26 cellular contexts compared by ENCODE assay signal in the genomic region with DNA sequence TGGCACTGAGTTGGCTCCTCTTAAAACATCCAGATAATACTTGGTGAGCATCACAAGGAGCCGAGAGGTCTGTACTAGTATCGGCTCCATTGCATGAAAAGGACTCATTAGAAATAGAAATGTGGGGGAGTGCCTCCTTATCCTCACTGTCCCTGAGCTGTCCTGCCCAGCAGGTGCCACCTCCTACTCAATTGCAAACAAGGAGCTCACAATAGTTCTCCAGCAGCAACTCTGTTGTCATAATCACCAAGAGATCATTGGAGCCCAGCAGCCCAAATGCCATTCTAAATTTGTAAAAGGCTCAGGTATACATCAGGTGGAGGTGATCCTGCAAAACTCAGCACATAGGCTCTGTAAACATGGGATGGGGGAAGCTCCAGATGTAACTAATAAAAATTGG.
"Had no signal": no experiment of that assay in that cellular context is flagged by ENCODE, and none has a peak within 500 bp of the region (broad histone marks: within the 10 kb centered on the region; RNA-seq: fewer than 3 reads in every experiment).

No MANE protein-coding gene starts in this region.

- H3K27ac Mint-ChIP-seq: endodermal cell, immature natural killer cell, memory B cell, mesothelial cell of epicardium, natural killer cell, progenitor cell of endocrine pancreas had no signal

- H3K79me2 ChIP-seq: hepatocyte had no signal

- H3K4me1 Mint-ChIP-seq: immature natural killer cell, memory B cell, natural killer cell had no signal

- H3K9me3 ChIP-seq: left lung, lower lobe of right lung, pancreas, stomach, thoracic aorta, transverse colon had no signal

- H3K4me3 ChIP-seq: coronary artery, hepatocyte, left lung, lower lobe of right lung, pancreas, stomach, thoracic aorta, transverse colon had no signal

- H3K4me3 Mint-ChIP-seq: endodermal cell, immature natural killer cell, memory B cell, mesothelial cell of epicardium, natural killer cell, neural crest cell had no signal

- H2AFZ ChIP-seq: hepatocyte had no signal

- H3K4me2 ChIP-seq: hepatocyte had no signal

- H3K27me3 Mint-ChIP-seq: progenitor cell of endocrine pancreas had no signal

- H3K36me3 ChIP-seq: left lung, lower lobe of right lung, pancreas, stomach, thoracic aorta, transverse colon had no signal

- DNase-seq: effector CD4-positive, alpha-beta T cell; endodermal cell; erythroblast; foreskin keratinocyte; immature natural killer cell; left lung; lower lobe of right lung; natural killer cell; nucleus accumbens; pancreas; right cardiac atrium; small intestine; stimulated activated CD4-positive, alpha-beta T cell treated with anti-CD3 and anti-CD28 coated beads, Interleukin-12 subunit alpha, Interleukin-12 subunit beta, amount 100 ng/mL, for 4 hours; stimulated activated naive CD4-positive, alpha-beta T cell; stomach; substantia nigra; transverse colon had no signal

- H3K36me3 Mint-ChIP-seq: immature natural killer cell, memory B cell, mesothelial cell of epicardium, natural killer cell had no signal

- H3K9me3 Mint-ChIP-seq: endodermal cell, immature natural killer cell, memory B cell, natural killer cell had no signal

- H3K27ac ChIP-seq: coronary artery, foreskin keratinocyte, hepatocyte, left lung, lower lobe of right lung, pancreas, stomach, thoracic aorta, transverse colon had no signal

- FAIRE-seq: endothelial cell of umbilical vein, keratinocyte, pancreas, small intestine had no signal

- H3K4me1 ChIP-seq: foreskin keratinocyte, left lung, lower lobe of right lung, pancreas, stomach, transverse colon had no signal

- H3K27me3 ChIP-seq: foreskin keratinocyte, hepatocyte, left lung, pancreas, stomach, transverse colon had no signal
